In the genomic region with DNA sequence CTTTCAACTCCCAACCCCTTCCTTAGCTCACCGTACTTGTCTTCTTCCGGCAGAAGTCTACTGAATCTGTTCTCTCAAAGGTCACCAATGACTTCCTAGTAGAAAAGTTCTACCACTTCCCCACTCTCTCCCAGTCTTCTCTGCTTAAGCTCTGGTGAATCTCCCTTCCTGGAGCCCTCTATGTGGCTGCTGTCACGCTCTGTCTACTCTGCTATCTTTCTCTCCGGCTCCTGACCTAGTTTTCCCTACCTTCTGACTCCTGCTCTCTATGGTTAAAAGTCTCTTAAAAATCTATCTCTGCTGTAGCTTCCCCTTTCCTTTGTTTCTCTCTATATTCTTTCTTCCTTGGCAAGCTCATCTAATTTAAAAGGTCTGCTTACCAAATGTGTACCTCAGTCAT, we compare ENCODE assay signal across 7 cellular contexts.
"Had no signal": no experiment of that assay in that cellular context is flagged by ENCODE, and none has a peak within 500 bp of the region (broad histone marks: within the 10 kb centered on the region; RNA-seq: fewer than 3 reads in every experiment).

No MANE protein-coding gene starts in this region.

- H3K9ac ChIP-seq: GM23248 had no signal

- H3K4me3 Mint-ChIP-seq: H9 had no signal

- H3K4me1 Mint-ChIP-seq: H9 had no signal

- H3K4me3 ChIP-seq: GM23248, K562 had no signal

- H3K27ac Mint-ChIP-seq: H9 had no signal

- H2AFZ ChIP-seq: GM23248 had no signal

- H3K27ac ChIP-seq: GM23248 had no signal

- H3K9me3 Mint-ChIP-seq: H9 had no signal

- DNase-seq: GM23248, GOT3, H9, HCEC 1CT, IMR-90, KG1 had no signal
